ENCODE assay signal across 28 cellular contexts in genomic region chr11:1034456-1035295, GRCh38. TPM values are rescaled to one million over a fixed set of nuclear protein-coding genes. Genes with fewer than 3 reads are reported as not detected.
"Had no signal": no experiment of that assay in that cellular context is flagged by ENCODE, and none has a peak within 500 bp of the region (broad histone marks: within the 10 kb centered on the region; RNA-seq: fewer than 3 reads in every experiment).

No MANE protein-coding gene starts in this region.

- H3K4me3 ChIP-seq: PC-9 had no signal

- H3K27ac ChIP-seq: ascending aorta, KMS-11, PC-9 had no signal

- H3K27me3 Mint-ChIP-seq: activated B cell treated with CpG ODN at 0.5 μM for 24 hours; activated CD4-positive, alpha-beta T cell treated with anti-CD3 and anti-CD28 coated beads, Interleukin-2, amount 10 ng/mL, durations not matched to agents 24 days and 14 days; activated CD8-positive, alpha-beta memory T cell treated with anti-CD3 and anti-CD28 coated beads, Interleukin-2, amount 10 ng/mL, durations not matched to agents 7 days and 5 days; activated naive CD8-positive, alpha-beta T cell treated with anti-CD3 and anti-CD28 coated beads, Interleukin-2, amount 50 U/mL, for 24 hours; central memory CD8-positive, alpha-beta T cell; T-helper 17 cell had no signal

- H3K27ac Mint-ChIP-seq: activated B cell treated with CpG ODN at 0.5 μM for 24 hours; activated CD4-positive, alpha-beta T cell treated with anti-CD3 and anti-CD28 coated beads, Interleukin-2, amount 10 ng/mL, durations not matched to agents 24 days and 14 days; activated CD8-positive, alpha-beta memory T cell treated with anti-CD3 and anti-CD28 coated beads, Interleukin-2, amount 10 ng/mL, durations not matched to agents 7 days and 5 days; activated naive CD4-positive, alpha-beta T cell treated with anti-CD3 and anti-CD28 coated beads, Interleukin-2, amount 50 U/mL, for 72 hours; activated naive CD8-positive, alpha-beta T cell treated with anti-CD3 and anti-CD28 coated beads, Interleukin-2, amount 50 U/mL, for 24 hours; brain; T-helper 17 cell had no signal

- DNase-seq: activated B cell treated with CpG ODN at 0.5 μM for 24 hours; activated CD4-positive, alpha-beta T cell treated with anti-CD3 and anti-CD28 coated beads for 1 hour; activated CD4-positive, alpha-beta T cell treated with anti-CD3 and anti-CD28 coated beads, Interleukin-2, amount 10 ng/mL, durations not matched to agents 24 days and 14 days; activated CD4-positive, alpha-beta T cell treated with anti-CD3 and anti-CD28 coated beads, Interleukin-2, amount 50 U/mL, for 48 hours; activated CD8-positive, alpha-beta memory T cell treated with anti-CD3 and anti-CD28 coated beads, Interleukin-2, amount 10 ng/mL, durations not matched to agents 7 days and 5 days; activated effector memory CD4-positive, alpha-beta T cell treated with anti-CD3 and anti-CD28 coated beads, Interleukin-2, amount 50 U/mL, for 16 hours; activated naive CD4-positive, alpha-beta T cell treated with Interleukin-2 at 50 U/mL for 16 hours; activated naive CD8-positive, alpha-beta T cell treated with anti-CD3 and anti-CD28 coated beads, Interleukin-2, amount 50 U/mL, for 24 hours; activated T-cell treated with anti-CD3 and anti-CD28 coated beads, Interleukin-2, amount 50 U/mL, for 4 hours; amniotic stem cell; NCI-H1092; NCI-H1417; NCI-H2029; NCI-H2107; NCI-H2171 treated with DMSO at 0.1 percent for 48 hours; NCI-H226; SHP77 treated with DMSO at 0.1 percent for 48 hours; T-helper 17 cell; T-helper 9 cell had no signal

- H3K4me1 Mint-ChIP-seq: activated B cell treated with CpG ODN at 0.5 μM for 24 hours; activated CD4-positive, alpha-beta T cell treated with anti-CD3 and anti-CD28 coated beads, Interleukin-2, amount 10 ng/mL, durations not matched to agents 24 days and 14 days; activated CD8-positive, alpha-beta memory T cell treated with anti-CD3 and anti-CD28 coated beads, Interleukin-2, amount 10 ng/mL, durations not matched to agents 7 days and 5 days; activated naive CD8-positive, alpha-beta T cell treated with anti-CD3 and anti-CD28 coated beads, Interleukin-2, amount 50 U/mL, for 24 hours; brain; central memory CD8-positive, alpha-beta T cell; T-helper 17 cell had no signal

- H3K27me3 ChIP-seq: ascending aorta had no signal

- H3K4me2 ChIP-seq: KMS-11, PC-9 had no signal

- ATAC-seq: activated CD8-positive, alpha-beta memory T cell treated with anti-CD3 and anti-CD28 coated beads, Interleukin-2, amount 10 ng/mL, durations not matched to agents 7 days and 5 days; activated naive CD4-positive, alpha-beta T cell treated with anti-CD3 and anti-CD28 coated beads, Interleukin-2, amount 50 U/mL, for 72 hours; activated naive CD8-positive, alpha-beta T cell treated with anti-CD3 and anti-CD28 coated beads, Interleukin-2, amount 50 U/mL, for 24 hours; activated T-cell treated with anti-CD3 and anti-CD28 coated beads, Interleukin-2, amount 50 U/mL, for 4 hours; T-helper 17 cell had no signal

- H3K9me3 ChIP-seq: ascending aorta had no signal

- H3K36me3 ChIP-seq: ascending aorta had no signal

- H2AFZ ChIP-seq: PC-9 had no signal

- H3K9me3 Mint-ChIP-seq: activated CD4-positive, alpha-beta T cell treated with anti-CD3 and anti-CD28 coated beads, Interleukin-2, amount 10 ng/mL, durations not matched to agents 24 days and 14 days; activated naive CD8-positive, alpha-beta T cell treated with anti-CD3 and anti-CD28 coated beads, Interleukin-2, amount 50 U/mL, for 24 hours; activated T-cell treated with anti-CD3 and anti-CD28 coated beads, Interleukin-2, amount 50 U/mL, for 4 hours had no signal

- H3K9ac ChIP-seq: KMS-11 had no signal

- H3K36me3 Mint-ChIP-seq: activated CD8-positive, alpha-beta memory T cell treated with anti-CD3 and anti-CD28 coated beads, Interleukin-2, amount 10 ng/mL, durations not matched to agents 7 days and 5 days; activated naive CD4-positive, alpha-beta T cell treated with anti-CD3 and anti-CD28 coated beads, Interleukin-2, amount 50 U/mL, for 72 hours; brain had no signal

- H3K4me3 Mint-ChIP-seq: activated B cell treated with CpG ODN at 0.5 μM for 24 hours; activated CD4-positive, alpha-beta T cell treated with anti-CD3 and anti-CD28 coated beads, Interleukin-2, amount 10 ng/mL, durations not matched to agents 24 days and 14 days; activated CD8-positive, alpha-beta memory T cell treated with anti-CD3 and anti-CD28 coated beads, Interleukin-2, amount 10 ng/mL, durations not matched to agents 7 days and 5 days; activated naive CD8-positive, alpha-beta T cell treated with anti-CD3 and anti-CD28 coated beads, Interleukin-2, amount 50 U/mL, for 24 hours; activated T-cell treated with anti-CD3 and anti-CD28 coated beads, Interleukin-2, amount 50 U/mL, for 4 hours; brain; central memory CD8-positive, alpha-beta T cell; T-helper 17 cell had no signal

RNA-seq across cellular contexts. Expression of gene MUC6, which starts 1.8 kb away (rescaled TPM):
- total RNA-seq: activated B cell treated with CpG ODN at 0.5 μM for 24 hours; activated CD4-positive, alpha-beta T cell treated with anti-CD3 and anti-CD28 coated beads, Interleukin-2, amount 10 ng/mL, durations not matched to agents 24 days and 14 days; activated CD8-positive, alpha-beta memory T cell treated with anti-CD3 and anti-CD28 coated beads, Interleukin-2, amount 10 ng/mL, durations not matched to agents 7 days and 5 days; activated naive CD4-positive, alpha-beta T cell treated with anti-CD3 and anti-CD28 coated beads, Interleukin-2, amount 50 U/mL, for 72 hours; ascending aorta; MCF 10A; NCI-H460; SK-MEL-5; T-helper 17 cell had no signal

RNA-seq across cellular contexts. Expression of gene MUC2, which starts 40.0 kb away (rescaled TPM):
- total RNA-seq: activated B cell treated with CpG ODN at 0.5 μM for 24 hours; activated CD4-positive, alpha-beta T cell treated with anti-CD3 and anti-CD28 coated beads, Interleukin-2, amount 10 ng/mL, durations not matched to agents 24 days and 14 days; activated CD8-positive, alpha-beta memory T cell treated with anti-CD3 and anti-CD28 coated beads, Interleukin-2, amount 10 ng/mL, durations not matched to agents 7 days and 5 days; activated naive CD4-positive, alpha-beta T cell treated with anti-CD3 and anti-CD28 coated beads, Interleukin-2, amount 50 U/mL, for 72 hours; NCI-H460; SK-MEL-5; T-helper 17 cell had no signal
